ENCODE assay signal across 15 cellular contexts in the genomic region with DNA sequence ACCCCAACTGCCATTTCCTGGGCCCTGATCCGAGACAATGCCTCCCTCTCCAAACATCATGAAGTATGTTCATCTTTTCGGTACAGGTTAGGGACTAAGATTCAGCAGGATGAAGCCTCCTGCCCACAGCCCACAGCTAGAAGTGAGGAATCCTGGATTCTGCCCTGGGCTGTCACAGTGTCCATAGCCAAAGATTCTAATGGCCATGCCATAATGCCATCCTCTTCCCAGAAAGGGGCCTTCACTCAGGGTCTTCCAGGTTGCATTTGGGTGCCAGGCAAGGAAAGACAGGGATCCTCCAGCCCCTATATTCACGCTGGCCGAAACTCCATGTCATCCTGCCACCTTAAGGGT.
"Had no signal": no experiment of that assay in that cellular context is flagged by ENCODE, and none has a peak within 500 bp of the region (broad histone marks: within the 10 kb centered on the region; RNA-seq: fewer than 3 reads in every experiment).

No MANE protein-coding gene starts in this region.

- H3K9ac ChIP-seq: parathyroid adenoma had no signal

- H3K4me3 ChIP-seq: gastroesophageal sphincter, heart right ventricle, thyroid gland had no signal

- H3K27me3 ChIP-seq: gastroesophageal sphincter, heart right ventricle, thyroid gland had no signal

- H2AFZ ChIP-seq: parathyroid adenoma had no signal

- H3K79me2 ChIP-seq: parathyroid adenoma had no signal

- H3K27ac ChIP-seq: gastroesophageal sphincter, heart right ventricle, parathyroid adenoma, thyroid gland had no signal

- H3K4me3 Mint-ChIP-seq: activated CD4-positive, alpha-beta T cell treated with anti-CD3 and anti-CD28 coated beads, Interleukin-2, amount 10 ng/mL, durations not matched to agents 7 days and 5 days; immature natural killer cell had no signal

- H3K36me3 Mint-ChIP-seq: immature natural killer cell; naive thymus-derived CD8-positive, alpha-beta T cell had no signal

- H3K9me3 ChIP-seq: gastroesophageal sphincter, heart right ventricle, thyroid gland had no signal

- ATAC-seq: activated CD4-positive, CD25-positive, alpha-beta regulatory T cell treated with anti-CD3 and anti-CD28 coated beads, Interleukin-2, amount 50 U/mL, for 24 hours; esophagus mucosa; gastroesophageal sphincter; heart right ventricle had no signal

- H3K36me3 ChIP-seq: gastroesophageal sphincter, heart right ventricle, thyroid gland had no signal

- H3K27me3 Mint-ChIP-seq: activated CD4-positive, alpha-beta T cell treated with anti-CD3 and anti-CD28 coated beads, Interleukin-2, amount 10 ng/mL, durations not matched to agents 7 days and 5 days; naive thymus-derived CD8-positive, alpha-beta T cell had no signal

- H3K27ac Mint-ChIP-seq: activated CD4-positive, alpha-beta T cell treated with anti-CD3 and anti-CD28 coated beads, Interleukin-2, amount 10 ng/mL, durations not matched to agents 7 days and 5 days; immature natural killer cell had no signal

- DNase-seq: activated CD4-positive, alpha-beta T cell treated with anti-CD3 and anti-CD28 coated beads, Interleukin-2, amount 10 ng/mL, durations not matched to agents 7 days and 5 days; activated naive CD4-positive, alpha-beta T cell treated with Interleukin-2 at 50 U/mL for 16 hours; anterior cingulate cortex; effector CD4-positive, alpha-beta T cell; heart right ventricle; immature natural killer cell; mesenchymal stem cell; naive thymus-derived CD8-positive, alpha-beta T cell; stimulated activated CD8-positive, alpha-beta memory T cell treated with anti-CD3 and anti-CD28 coated beads, Interleukin-4, amount 100 ng/mL, for 48 hours; T1000 had no signal

- H3K9me3 Mint-ChIP-seq: activated CD4-positive, alpha-beta T cell treated with anti-CD3 and anti-CD28 coated beads, Interleukin-2, amount 10 ng/mL, durations not matched to agents 7 days and 5 days; immature natural killer cell; naive thymus-derived CD8-positive, alpha-beta T cell had no signal
